Comparison of ENCODE assay signal across 8 cellular contexts in genomic region chr18:61972389-61973264, GRCh38.
A peak's percentile ranks its signal among the peaks of the same experiment; 100 is the strongest.
DNase-seq lines count a peak whose midpoint lies in the region; ATAC-seq, FAIRE-seq and TF ChIP-seq lines count a peak whose summit lies in the region.

No MANE protein-coding gene starts in this region.

- POLR2A ChIA-PET in activated CD8-positive, alpha-beta T cell treated with anti-CD3 and anti-CD28 coated beads, Interleukin-2, amount 10 ng/mL, durations not matched to agents 7 days and 5 days (lab: Charles Lee) = interaction anchor here (0.6 kb wide), 1 partner anchor 31 kb away, joined by 4 read pairs; no protein-coding TSS in a partner anchor

- ATAC-seq in GM21367 (IDR thresholded peaks at IDR 0.05; ENCODE audit: unreplicated experiment) (peak; percentile 79), HG03558 (IDR thresholded peaks at IDR 0.05; ENCODE audit: extremely low read depth, unreplicated experiment) (peak; percentile 60)
- ATAC-seq in activated CD8-positive, alpha-beta T cell treated with anti-CD3 and anti-CD28 coated beads, Interleukin-2, amount 10 ng/mL, durations not matched to agents 7 days and 5 days = peak; percentile 30

- no peak for TF ChIP-seq CTCF in D721Med (IDR thresholded peaks at IDR 0.05; ENCODE audit: insufficient read depth, missing control alignments)

- H3K4me3 Mint-ChIP-seq in activated CD8-positive, alpha-beta T cell treated with anti-CD3 and anti-CD28 coated beads, Interleukin-2, amount 10 ng/mL, durations not matched to agents 7 days and 5 days = no peak overlapping the region

- CTCF ChIA-PET in activated CD8-positive, alpha-beta T cell treated with anti-CD3 and anti-CD28 coated beads, Interleukin-2, amount 10 ng/mL, durations not matched to agents 7 days and 5 days (lab: Charles Lee) = no interaction called here

- FAIRE-seq in D721Med (lab: Jason Lieb, UNC) = peak; percentile 95

- H3K27me3 Mint-ChIP-seq in activated CD8-positive, alpha-beta T cell treated with anti-CD3 and anti-CD28 coated beads, Interleukin-2, amount 10 ng/mL, durations not matched to agents 7 days and 5 days (ENCODE audit: low read depth) = no peaks in the 10 kb centered on the region

- no peak overlapping the region for H3K27ac Mint-ChIP-seq in activated CD8-positive, alpha-beta T cell treated with anti-CD3 and anti-CD28 coated beads, Interleukin-2, amount 10 ng/mL, durations not matched to agents 7 days and 5 days

- no peaks in the 10 kb centered on the region for H3K9me3 Mint-ChIP-seq in activated CD8-positive, alpha-beta T cell treated with anti-CD3 and anti-CD28 coated beads, Interleukin-2, amount 10 ng/mL, durations not matched to agents 7 days and 5 days (ENCODE audit: insufficient read depth)

- H3K4me1 Mint-ChIP-seq in activated CD8-positive, alpha-beta T cell treated with anti-CD3 and anti-CD28 coated beads, Interleukin-2, amount 10 ng/mL, durations not matched to agents 7 days and 5 days (ENCODE audit: low read depth) = peaks cover 13% of the 10 kb centered on the region

- H3K36me3 Mint-ChIP-seq in activated CD8-positive, alpha-beta T cell treated with anti-CD3 and anti-CD28 coated beads, Interleukin-2, amount 10 ng/mL, durations not matched to agents 7 days and 5 days (ENCODE audit: low read depth) = peaks cover 8% of the 10 kb centered on the region

- DNase-seq in D721Med (ENCODE audit: insufficient read length, low spot score) = no peak
- DNase-seq in activated CD8-positive, alpha-beta T cell treated with anti-CD3 and anti-CD28 coated beads, Interleukin-2, amount 10 ng/mL, durations not matched to agents 7 days and 5 days = no peak
- DNase-seq in T-helper 2 cell = no peak
- DNase-seq in NCI-H2171 treated with DMSO at 0.1 percent for 48 hours (lab: John Stamatoyannopoulos, UW) = no peak
- DNase-seq in hypothalamus (lab: John Stamatoyannopoulos, UW) = no peak
- DNase-seq in activated naive CD4-positive, alpha-beta T cell treated with anti-CD3 and anti-CD28 coated beads, Interleukin-2, amount 50 U/mL, for 16 hours = no peak
